ENCODE assay signal across 1 cellular context in the genomic region with DNA sequence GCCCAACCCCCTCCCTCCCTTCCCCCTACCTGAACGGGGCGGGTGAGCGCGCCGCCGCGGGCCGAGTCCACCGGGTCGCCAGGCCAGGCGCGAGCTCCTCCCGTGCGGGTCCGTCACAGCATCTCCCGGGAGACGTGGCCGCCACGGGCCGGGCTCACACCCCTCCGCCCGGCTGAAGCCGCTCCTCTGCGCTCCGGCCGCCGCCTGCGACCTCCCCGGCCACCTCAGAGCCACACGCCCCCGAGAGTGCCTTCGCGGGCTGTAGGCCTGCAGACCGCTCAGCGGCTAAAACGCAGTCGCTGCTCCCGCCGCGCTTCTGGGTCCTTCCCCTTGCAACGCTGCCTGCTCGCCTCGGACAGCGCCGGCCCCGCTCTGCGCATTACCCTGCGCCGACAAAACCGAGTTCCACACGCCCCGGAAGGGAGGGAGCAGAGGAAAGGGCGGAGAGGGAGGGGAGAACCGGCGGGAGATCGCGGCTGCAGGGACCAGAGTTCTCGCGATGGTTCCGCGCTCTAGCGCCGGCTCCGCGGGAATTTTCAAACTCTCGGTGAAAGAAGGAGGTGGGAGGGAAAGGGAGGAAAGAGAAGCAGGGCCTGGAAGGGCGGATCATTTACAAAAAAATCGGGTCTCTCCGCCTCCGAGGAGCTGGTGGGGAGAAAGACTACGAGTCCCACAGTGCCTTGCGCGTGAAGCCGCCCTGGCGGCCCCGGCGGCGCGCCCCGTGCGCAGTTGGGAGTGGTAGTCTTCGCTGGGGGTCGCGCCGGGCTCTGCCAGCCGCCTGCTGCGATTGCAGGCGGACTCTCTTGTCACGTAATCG.
TF ChIP-seq lines count a peak whose summit lies in the region.

A gene with protein sequence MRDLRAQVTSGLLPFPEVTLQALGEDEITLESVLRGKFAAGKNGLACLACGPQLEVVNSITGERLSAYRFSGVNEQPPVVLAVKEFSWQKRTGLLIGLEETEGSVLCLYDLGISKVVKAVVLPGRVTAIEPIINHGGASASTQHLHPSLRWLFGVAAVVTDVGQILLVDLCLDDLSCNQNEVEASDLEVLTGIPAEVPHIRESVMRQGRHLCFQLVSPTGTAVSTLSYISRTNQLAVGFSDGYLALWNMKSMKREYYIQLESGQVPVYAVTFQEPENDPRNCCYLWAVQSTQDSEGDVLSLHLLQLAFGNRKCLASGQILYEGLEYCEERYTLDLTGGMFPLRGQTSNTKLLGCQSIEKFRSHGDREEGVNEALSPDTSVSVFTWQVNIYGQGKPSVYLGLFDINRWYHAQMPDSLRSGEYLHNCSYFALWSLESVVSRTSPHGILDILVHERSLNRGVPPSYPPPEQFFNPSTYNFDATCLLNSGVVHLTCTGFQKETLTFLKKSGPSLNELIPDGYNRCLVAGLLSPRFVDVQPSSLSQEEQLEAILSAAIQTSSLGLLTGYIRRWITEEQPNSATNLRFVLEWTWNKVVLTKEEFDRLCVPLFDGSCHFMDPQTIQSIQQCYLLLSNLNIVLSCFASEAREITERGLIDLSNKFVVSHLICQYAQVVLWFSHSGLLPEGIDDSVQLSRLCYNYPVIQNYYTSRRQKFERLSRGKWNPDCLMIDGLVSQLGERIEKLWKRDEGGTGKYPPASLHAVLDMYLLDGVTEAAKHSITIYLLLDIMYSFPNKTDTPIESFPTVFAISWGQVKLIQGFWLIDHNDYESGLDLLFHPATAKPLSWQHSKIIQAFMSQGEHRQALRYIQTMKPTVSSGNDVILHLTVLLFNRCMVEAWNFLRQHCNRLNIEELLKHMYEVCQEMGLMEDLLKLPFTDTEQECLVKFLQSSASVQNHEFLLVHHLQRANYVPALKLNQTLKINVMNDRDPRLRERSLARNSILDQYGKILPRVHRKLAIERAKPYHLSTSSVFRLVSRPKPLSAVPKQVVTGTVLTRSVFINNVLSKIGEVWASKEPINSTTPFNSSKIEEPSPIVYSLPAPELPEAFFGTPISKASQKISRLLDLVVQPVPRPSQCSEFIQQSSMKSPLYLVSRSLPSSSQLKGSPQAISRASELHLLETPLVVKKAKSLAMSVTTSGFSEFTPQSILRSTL (N-terminal part only) (minus strand): TSS at position 400 of the 817 bp plus-strand sequence. CDS start 13,578 bp downstream, outside the sequence.

TF ChIP-seq in K562, 482 proteins besides CTCF, POLR2A, EP300 and RAD21 (continued from another document and continues in another):
- TF ChIP-seq, protein P1, sequence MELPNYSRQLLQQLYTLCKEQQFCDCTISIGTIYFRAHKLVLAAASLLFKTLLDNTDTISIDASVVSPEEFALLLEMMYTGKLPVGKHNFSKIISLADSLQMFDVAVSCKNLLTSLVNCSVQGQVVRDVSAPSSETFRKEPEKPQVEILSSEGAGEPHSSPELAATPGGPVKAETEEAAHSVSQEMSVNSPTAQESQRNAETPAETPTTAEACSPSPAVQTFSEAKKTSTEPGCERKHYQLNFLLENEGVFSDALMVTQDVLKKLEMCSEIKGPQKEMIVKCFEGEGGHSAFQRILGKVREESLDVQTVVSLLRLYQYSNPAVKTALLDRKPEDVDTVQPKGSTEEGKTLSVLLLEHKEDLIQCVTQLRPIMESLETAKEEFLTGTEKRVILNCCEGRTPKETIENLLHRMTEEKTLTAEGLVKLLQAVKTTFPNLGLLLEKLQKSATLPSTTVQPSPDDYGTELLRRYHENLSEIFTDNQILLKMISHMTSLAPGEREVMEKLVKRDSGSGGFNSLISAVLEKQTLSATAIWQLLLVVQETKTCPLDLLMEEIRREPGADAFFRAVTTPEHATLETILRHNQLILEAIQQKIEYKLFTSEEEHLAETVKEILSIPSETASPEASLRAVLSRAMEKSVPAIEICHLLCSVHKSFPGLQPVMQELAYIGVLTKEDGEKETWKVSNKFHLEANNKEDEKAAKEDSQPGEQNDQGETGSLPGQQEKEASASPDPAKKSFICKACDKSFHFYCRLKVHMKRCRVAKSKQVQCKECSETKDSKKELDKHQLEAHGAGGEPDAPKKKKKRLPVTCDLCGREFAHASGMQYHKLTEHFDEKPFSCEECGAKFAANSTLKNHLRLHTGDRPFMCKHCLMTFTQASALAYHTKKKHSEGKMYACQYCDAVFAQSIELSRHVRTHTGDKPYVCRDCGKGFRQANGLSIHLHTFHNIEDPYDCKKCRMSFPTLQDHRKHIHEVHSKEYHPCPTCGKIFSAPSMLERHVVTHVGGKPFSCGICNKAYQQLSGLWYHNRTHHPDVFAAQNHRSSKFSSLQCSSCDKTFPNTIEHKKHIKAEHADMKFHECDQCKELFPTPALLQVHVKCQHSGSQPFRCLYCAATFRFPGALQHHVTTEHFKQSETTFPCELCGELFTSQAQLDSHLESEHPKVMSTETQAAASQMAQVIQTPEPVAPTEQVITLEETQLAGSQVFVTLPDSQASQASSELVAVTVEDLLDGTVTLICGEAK (IDR thresholded peaks at IDR 0.05), result peak; percentile 73
- TF ChIP-seq, protein P1 (CRISPR knock-in tag; IDR thresholded peaks at IDR 0.05), result no peak
- TF ChIP-seq, protein P2, sequence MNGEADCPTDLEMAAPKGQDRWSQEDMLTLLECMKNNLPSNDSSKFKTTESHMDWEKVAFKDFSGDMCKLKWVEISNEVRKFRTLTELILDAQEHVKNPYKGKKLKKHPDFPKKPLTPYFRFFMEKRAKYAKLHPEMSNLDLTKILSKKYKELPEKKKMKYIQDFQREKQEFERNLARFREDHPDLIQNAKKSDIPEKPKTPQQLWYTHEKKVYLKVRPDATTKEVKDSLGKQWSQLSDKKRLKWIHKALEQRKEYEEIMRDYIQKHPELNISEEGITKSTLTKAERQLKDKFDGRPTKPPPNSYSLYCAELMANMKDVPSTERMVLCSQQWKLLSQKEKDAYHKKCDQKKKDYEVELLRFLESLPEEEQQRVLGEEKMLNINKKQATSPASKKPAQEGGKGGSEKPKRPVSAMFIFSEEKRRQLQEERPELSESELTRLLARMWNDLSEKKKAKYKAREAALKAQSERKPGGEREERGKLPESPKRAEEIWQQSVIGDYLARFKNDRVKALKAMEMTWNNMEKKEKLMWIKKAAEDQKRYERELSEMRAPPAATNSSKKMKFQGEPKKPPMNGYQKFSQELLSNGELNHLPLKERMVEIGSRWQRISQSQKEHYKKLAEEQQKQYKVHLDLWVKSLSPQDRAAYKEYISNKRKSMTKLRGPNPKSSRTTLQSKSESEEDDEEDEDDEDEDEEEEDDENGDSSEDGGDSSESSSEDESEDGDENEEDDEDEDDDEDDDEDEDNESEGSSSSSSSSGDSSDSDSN (IDR thresholded peaks at IDR 0.05; ENCODE audit: borderline replicate concordance in 1 of 2, low read depth in 2 of 2, low read length in 2 of 2), result peak; percentile 93 to 96
- TF ChIP-seq TBP (optimal IDR thresholded peaks at IDR 0.05; ENCODE audit: low read depth, low read length) (peak; percentile 94), HLTF (IDR thresholded peaks at IDR 0.05) (peak; percentile 68; the same call in 1 of the 2 replicates), DIDO1 (tag; IDR thresholded peaks at IDR 0.05; ENCODE audit: low read depth) (0 out of 2 replicates have a peak, but pooled peaks have one; percentile 47), ILK (tag; IDR thresholded peaks at IDR 0.05; ENCODE audit: borderline replicate concordance, low read depth) (no peak), RHOXF2B (CRISPR knock-in tag; conservative IDR thresholded peaks at IDR 0.05) (0 out of 2 replicates have a peak, but pooled peaks have one; percentile 86), NR2C1 (IDR thresholded peaks at IDR 0.05) (0 out of 2 replicates have a peak, but pooled peaks have one; percentile 40), NR2C1 (tag; IDR thresholded peaks at IDR 0.05) (peak; percentile 77), ZNF830 (CRISPR knock-in tag; IDR thresholded peaks at IDR 0.05) (peak; percentile 52; the same call in 1 of the 2 replicates)
- TF ChIP-seq, protein P3, sequence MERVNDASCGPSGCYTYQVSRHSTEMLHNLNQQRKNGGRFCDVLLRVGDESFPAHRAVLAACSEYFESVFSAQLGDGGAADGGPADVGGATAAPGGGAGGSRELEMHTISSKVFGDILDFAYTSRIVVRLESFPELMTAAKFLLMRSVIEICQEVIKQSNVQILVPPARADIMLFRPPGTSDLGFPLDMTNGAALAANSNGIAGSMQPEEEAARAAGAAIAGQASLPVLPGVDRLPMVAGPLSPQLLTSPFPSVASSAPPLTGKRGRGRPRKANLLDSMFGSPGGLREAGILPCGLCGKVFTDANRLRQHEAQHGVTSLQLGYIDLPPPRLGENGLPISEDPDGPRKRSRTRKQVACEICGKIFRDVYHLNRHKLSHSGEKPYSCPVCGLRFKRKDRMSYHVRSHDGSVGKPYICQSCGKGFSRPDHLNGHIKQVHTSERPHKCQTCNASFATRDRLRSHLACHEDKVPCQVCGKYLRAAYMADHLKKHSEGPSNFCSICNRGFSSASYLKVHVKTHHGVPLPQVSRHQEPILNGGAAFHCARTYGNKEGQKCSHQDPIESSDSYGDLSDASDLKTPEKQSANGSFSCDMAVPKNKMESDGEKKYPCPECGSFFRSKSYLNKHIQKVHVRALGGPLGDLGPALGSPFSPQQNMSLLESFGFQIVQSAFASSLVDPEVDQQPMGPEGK (CRISPR knock-in tag; IDR thresholded peaks at IDR 0.05; ENCODE audit: borderline replicate concordance), result no peak
- TF ChIP-seq, protein P4, sequence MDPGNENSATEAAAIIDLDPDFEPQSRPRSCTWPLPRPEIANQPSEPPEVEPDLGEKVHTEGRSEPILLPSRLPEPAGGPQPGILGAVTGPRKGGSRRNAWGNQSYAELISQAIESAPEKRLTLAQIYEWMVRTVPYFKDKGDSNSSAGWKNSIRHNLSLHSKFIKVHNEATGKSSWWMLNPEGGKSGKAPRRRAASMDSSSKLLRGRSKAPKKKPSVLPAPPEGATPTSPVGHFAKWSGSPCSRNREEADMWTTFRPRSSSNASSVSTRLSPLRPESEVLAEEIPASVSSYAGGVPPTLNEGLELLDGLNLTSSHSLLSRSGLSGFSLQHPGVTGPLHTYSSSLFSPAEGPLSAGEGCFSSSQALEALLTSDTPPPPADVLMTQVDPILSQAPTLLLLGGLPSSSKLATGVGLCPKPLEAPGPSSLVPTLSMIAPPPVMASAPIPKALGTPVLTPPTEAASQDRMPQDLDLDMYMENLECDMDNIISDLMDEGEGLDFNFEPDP (CRISPR knock-in tag; IDR thresholded peaks at IDR 0.05), result no peak
- TF ChIP-seq, protein P5, sequence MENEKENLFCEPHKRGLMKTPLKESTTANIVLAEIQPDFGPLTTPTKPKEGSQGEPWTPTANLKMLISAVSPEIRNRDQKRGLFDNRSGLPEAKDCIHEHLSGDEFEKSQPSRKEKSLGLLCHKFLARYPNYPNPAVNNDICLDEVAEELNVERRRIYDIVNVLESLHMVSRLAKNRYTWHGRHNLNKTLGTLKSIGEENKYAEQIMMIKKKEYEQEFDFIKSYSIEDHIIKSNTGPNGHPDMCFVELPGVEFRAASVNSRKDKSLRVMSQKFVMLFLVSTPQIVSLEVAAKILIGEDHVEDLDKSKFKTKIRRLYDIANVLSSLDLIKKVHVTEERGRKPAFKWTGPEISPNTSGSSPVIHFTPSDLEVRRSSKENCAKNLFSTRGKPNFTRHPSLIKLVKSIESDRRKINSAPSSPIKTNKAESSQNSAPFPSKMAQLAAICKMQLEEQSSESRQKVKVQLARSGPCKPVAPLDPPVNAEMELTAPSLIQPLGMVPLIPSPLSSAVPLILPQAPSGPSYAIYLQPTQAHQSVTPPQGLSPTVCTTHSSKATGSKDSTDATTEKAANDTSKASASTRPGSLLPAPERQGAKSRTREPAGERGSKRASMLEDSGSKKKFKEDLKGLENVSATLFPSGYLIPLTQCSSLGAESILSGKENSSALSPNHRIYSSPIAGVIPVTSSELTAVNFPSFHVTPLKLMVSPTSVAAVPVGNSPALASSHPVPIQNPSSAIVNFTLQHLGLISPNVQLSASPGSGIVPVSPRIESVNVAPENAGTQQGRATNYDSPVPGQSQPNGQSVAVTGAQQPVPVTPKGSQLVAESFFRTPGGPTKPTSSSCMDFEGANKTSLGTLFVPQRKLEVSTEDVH (IDR thresholded peaks at IDR 0.05; ENCODE audit: low read depth, partially characterized antibody), result peak; percentile 71
- TF ChIP-seq, protein P6, sequence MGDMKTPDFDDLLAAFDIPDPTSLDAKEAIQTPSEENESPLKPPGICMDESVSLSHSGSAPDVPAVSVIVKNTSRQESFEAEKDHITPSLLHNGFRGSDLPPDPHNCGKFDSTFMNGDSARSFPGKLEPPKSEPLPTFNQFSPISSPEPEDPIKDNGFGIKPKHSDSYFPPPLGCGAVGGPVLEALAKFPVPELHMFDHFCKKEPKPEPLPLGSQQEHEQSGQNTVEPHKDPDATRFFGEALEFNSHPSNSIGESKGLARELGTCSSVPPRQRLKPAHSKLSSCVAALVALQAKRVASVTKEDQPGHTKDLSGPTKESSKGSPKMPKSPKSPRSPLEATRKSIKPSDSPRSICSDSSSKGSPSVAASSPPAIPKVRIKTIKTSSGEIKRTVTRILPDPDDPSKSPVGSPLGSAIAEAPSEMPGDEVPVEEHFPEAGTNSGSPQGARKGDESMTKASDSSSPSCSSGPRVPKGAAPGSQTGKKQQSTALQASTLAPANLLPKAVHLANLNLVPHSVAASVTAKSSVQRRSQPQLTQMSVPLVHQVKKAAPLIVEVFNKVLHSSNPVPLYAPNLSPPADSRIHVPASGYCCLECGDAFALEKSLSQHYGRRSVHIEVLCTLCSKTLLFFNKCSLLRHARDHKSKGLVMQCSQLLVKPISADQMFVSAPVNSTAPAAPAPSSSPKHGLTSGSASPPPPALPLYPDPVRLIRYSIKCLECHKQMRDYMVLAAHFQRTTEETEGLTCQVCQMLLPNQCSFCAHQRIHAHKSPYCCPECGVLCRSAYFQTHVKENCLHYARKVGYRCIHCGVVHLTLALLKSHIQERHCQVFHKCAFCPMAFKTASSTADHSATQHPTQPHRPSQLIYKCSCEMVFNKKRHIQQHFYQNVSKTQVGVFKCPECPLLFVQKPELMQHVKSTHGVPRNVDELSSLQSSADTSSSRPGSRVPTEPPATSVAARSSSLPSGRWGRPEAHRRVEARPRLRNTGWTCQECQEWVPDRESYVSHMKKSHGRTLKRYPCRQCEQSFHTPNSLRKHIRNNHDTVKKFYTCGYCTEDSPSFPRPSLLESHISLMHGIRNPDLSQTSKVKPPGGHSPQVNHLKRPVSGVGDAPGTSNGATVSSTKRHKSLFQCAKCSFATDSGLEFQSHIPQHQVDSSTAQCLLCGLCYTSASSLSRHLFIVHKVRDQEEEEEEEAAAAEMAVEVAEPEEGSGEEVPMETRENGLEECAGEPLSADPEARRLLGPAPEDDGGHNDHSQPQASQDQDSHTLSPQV (IDR thresholded peaks at IDR 0.05), result peak; percentile 98
